In genomic region chr17:68600123-68600880, GRCh38 we compare ENCODE assay signal across 8 cellular contexts. TPM values are rescaled to one million over a fixed set of nuclear protein-coding genes. Genes with fewer than 3 reads are reported as not detected.
DNase-seq lines count a peak whose midpoint lies in the region; ATAC-seq and TF ChIP-seq lines count a peak whose summit lies in the region.

No MANE protein-coding gene starts in this region.

- H3K9ac ChIP-seq in colonic mucosa (ENCODE audit: low read depth in 2 of 2, low read length in 2 of 2), result peak overlapping the region in 1 of 2 donors; percentile 60

- H3K36me3 ChIP-seq in BE2C, result no peaks in the 10 kb centered on the region
- no peaks in the 10 kb centered on the region for H3K36me3 ChIP-seq in colonic mucosa
- no peaks in the 10 kb centered on the region for H3K36me3 ChIP-seq in tibial artery

- DNase-seq in BE2C, result peak; percentile 9
- DNase-seq in NCI-H226, result peak; percentile 6
- DNase-seq in colonic mucosa, result no peak
- DNase-seq in lower leg skin (ENCODE audit: low spot score in 2 of 2), result no peak
- DNase-seq in tibial artery, result no peak
- no peak for DNase-seq in NCI-H524 treated with DMSO at 0.1 percent for 48 hours (lab: John Stamatoyannopoulos, UW)

- H3K4me1 ChIP-seq in BE2C (no peaks in the 10 kb centered on the region), colonic mucosa (no peaks in the 10 kb centered on the region), tibial artery (peaks cover 0 to 24% (median 15%) of the 10 kb centered on the region in 4 donors)

- H3K4me3 ChIP-seq in BE2C (ENCODE audit: low read depth, low read length), result no peak overlapping the region
- H3K4me3 ChIP-seq in colonic mucosa, result peak overlapping the region; percentile 36
- H3K4me3 ChIP-seq in lower leg skin (ENCODE audit: low read depth, poor library complexity, severe bottlenecking), result peak overlapping the region; percentile 51
- H3K4me3 ChIP-seq in tibial artery, result peak overlapping the region; percentile 39 to 54

- no peak for ATAC-seq in GM21619 (IDR thresholded peaks at IDR 0.05; ENCODE audit: unreplicated experiment)
- no peak for ATAC-seq in HG03378 (IDR thresholded peaks at IDR 0.05; ENCODE audit: unreplicated experiment)

- WGBS in lower leg skin, 2 donors, result 0 to 2% methylated on average over 24 to 37 of the region's 79 CpGs

- H3K27ac ChIP-seq in colonic mucosa (peak overlapping the region; percentile 48), tibial artery (peak overlapping the region in 1 of 2 donors; percentile 22)

- intact Hi-C loops in colonic mucosa (cut with DNase I) (no loop called here), lower leg skin (cut with DNase I; ENCODE audit: low total_unique reads) (no loop called here), tibial artery (cut with DNase I; ENCODE audit: low total_unique reads) (no loop called here)

- no peaks in the 10 kb centered on the region for H3K9me3 ChIP-seq in BE2C
- no peaks in the 10 kb centered on the region for H3K9me3 ChIP-seq in colonic mucosa
- H3K9me3 ChIP-seq in tibial artery, result no peaks in the 10 kb centered on the region

- TF ChIP-seq CTCF in BE2C (IDR thresholded peaks at IDR 0.05; ENCODE audit: low read depth, low read length) (no peak), colonic mucosa (IDR thresholded peaks at IDR 0.05) (no peak), lower leg skin (IDR thresholded peaks at IDR 0.05) (no peak), tibial artery (IDR thresholded peaks at IDR 0.05) (no peak)

- no peak for TF ChIP-seq POLR2A in lower leg skin (IDR thresholded peaks at IDR 0.05)

- H3K27me3 ChIP-seq in BE2C (peaks cover 59% of the 10 kb centered on the region), colonic mucosa (peaks cover 22% of the 10 kb centered on the region), tibial artery (peaks cover 0 to 37% of the 10 kb centered on the region in 2 donors)

RNA-seq across cellular contexts. Expression of gene FAM20A, which starts 0.9 kb away (rescaled TPM):
- polyA plus RNA-seq in BE2C (2012; ENCODE audit: insufficient read depth, insufficient read length, low read depth), result 1.3 TPM
- total RNA-seq in colonic mucosa, result 1 to 10 TPM in 1 of 2 donors, under 1 TPM in 1; 0.72 to 4.1 TPM
- 1 to 10 TPM; 2.6 to 5.8 (median 4.3) TPM for total RNA-seq in lower leg skin

Comparison
In these comparisons a context has a peak if more than half of its experiments do, and no peak if none do; other contexts are left out.
1. DNase-seq: peak in BE2C (single experiment) and NCI-H226 (single experiment); none in colonic mucosa (single experiment), lower leg skin (0 of 2), tibial artery (0 of 2) and NCI-H524 treated with DMSO at 0.1 percent for 48 hours (single experiment).